Comparison of ENCODE assay signal across 3 cellular contexts in the genomic region with DNA sequence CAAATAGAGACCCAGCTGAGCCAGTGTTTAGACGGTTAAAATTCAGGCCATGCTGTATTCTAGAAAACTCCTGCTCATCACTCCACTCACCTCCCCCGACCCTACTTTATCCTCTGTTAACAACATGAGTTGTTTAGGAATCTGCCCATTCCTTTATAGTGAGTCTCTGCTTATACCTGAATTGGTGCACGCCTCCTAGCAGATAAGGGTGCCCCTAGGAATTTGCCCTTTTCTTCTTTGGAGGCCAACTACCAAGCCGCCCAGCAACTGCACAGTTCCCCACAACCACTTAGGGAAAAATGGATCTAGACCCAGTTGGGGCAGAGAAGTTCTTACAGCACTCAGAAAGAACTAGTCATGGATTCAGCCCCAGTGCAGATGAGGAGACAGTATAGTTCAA.
"Had no signal": no experiment of that assay in that cellular context is flagged by ENCODE, and none has a peak within 500 bp of the region (broad histone marks: within the 10 kb centered on the region; RNA-seq: fewer than 3 reads in every experiment).

No MANE protein-coding gene starts in this region.

- DNase-seq: GDM1, GF-D8 had no signal

- ATAC-seq: GM12878 had no signal

- H3K4me3 ChIP-seq: GM12878 had no signal
